In the genomic region with DNA sequence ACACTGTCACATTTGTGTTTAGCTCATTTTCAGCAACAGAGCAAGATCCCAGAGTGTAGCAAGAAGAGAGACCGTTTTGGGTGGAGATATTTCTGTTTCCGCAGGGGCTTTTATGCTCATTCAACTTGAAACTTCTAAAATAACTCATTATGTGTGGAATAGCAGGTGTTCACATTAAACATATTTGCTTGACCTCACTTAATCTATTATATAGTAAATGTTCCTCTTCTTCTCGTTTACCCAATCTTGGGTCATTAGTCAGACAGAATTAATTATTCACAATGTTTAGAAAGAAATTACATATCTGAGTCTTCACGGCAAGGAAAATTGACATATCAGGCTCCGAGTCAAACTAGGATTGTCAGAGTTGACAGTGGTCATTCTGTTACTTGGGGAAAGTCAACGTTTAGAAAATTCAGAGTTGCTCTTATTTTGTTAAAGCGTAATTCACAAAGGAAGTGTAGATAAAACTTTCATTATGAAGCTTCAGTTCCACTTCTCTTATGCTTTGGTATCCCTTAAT, we compare ENCODE assay signal across 8 cellular contexts.
A peak's percentile ranks its signal among the peaks of the same experiment; 100 is the strongest.
DNase-seq lines count a peak whose midpoint lies in the region; ATAC-seq lines count a peak whose summit lies in the region.
"Had no signal": no experiment of that assay in that cellular context is flagged by ENCODE, and none has a peak within 500 bp of the region (broad histone marks: within the 10 kb centered on the region; RNA-seq: fewer than 3 reads in every experiment).

No MANE protein-coding gene starts in this region.

- no peaks in the 10 kb centered on the region for H3K9me3 ChIP-seq in T-helper 17 cell (ENCODE audit: control insufficient read depth, low read length, poor library complexity, severe bottlenecking)

- H3K4me1 Mint-ChIP-seq in T-helper 17 cell: peaks cover 11% of the 10 kb centered on the region

- H3K27me3 Mint-ChIP-seq in T-helper 17 cell: no peaks in the 10 kb centered on the region
- H3K27me3 Mint-ChIP-seq: activated B cell treated with CpG ODN at 0.5 μM for 24 hours had no signal

- peak overlapping the region; percentile 3 for H3K27ac Mint-ChIP-seq in T-helper 17 cell
- H3K27ac Mint-ChIP-seq: activated B cell treated with CpG ODN at 0.5 μM for 24 hours had no signal

- H3K4me3 Mint-ChIP-seq in T-helper 17 cell: peak overlapping the region; percentile 9
- H3K4me3 Mint-ChIP-seq: activated B cell treated with CpG ODN at 0.5 μM for 24 hours had no signal

- ATAC-seq in GM18520 (IDR thresholded peaks at IDR 0.05; ENCODE audit: unreplicated experiment): peak; percentile 70
- ATAC-seq in GM21367 (IDR thresholded peaks at IDR 0.05; ENCODE audit: unreplicated experiment): peak; percentile 75
- peak; percentile 69 for ATAC-seq in HG03135 (IDR thresholded peaks at IDR 0.05; ENCODE audit: unreplicated experiment)
- ATAC-seq in T-helper 17 cell: no peak

- no peaks in the 10 kb centered on the region for H3K36me3 Mint-ChIP-seq in T-helper 17 cell (ENCODE audit: low read depth)

- DNase-seq in T-helper 17 cell: no peak
- no peak for DNase-seq in cerebellar nuclear complex (lab: John Stamatoyannopoulos, UW)
- no peak for DNase-seq in NCI-H1048 (lab: John Stamatoyannopoulos, UW)
- no peak for DNase-seq in DMS79 (lab: John Stamatoyannopoulos, UW)
- DNase-seq: activated B cell treated with CpG ODN at 0.5 μM for 24 hours had no signal
